ENCODE assay signal across 2 cellular contexts in the genomic region with DNA sequence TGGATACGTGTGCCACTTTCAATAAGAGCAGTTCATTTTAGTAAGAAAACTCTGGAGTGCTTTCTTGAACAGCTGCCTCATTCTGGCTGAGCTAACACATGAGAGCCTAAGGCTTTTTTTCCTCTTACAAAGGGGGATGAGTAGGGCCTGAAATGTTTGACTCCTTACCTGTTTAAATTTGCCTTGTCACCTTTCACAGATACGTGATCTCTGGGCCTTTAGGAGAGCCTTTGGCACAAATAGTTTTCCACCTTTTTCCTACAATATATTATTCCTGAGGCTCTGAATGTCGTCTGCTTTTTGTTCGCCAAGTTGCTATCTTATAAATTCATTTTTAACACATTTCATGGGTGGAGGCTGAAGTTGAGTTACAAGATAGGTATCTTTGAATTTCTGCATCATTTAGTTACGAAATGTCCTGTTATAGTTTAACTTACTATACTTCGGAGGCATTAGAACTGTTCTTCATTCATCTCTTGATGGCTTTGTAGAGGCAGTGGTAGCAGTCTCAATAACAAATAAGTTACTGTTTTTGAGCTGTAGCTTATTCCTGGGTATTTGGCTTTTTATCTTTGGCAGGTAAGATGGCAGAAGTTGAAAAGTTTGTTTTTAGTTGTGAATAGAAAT.
TF ChIP-seq lines count a peak whose summit lies in the region.

No MANE protein-coding gene starts in this region.

TF ChIP-seq in HEK293, 187 proteins besides CTCF, POLR2A, EP300 and RAD21:
- TF ChIP-seq ZBTB7A (tag by site-specific recombination; IDR thresholded peaks at IDR 0.05; ENCODE audit: low read depth): no peak
- peak; percentile 58 for TF ChIP-seq ZNF146 (tag by site-specific recombination; IDR thresholded peaks at IDR 0.05)
- no peak for TF ChIP-seq ZBTB11 (tag by site-specific recombination; conservative IDR thresholded peaks at IDR 0.05; ENCODE audit: low read depth)
- TF ChIP-seq ZNF621 (tag by site-specific recombination; IDR thresholded peaks at IDR 0.05): no peak
- TF ChIP-seq TRIM28 (IDR thresholded peaks at IDR 0.05; ENCODE audit: borderline replicate concordance, low read length): no peak
- no peak for TF ChIP-seq ZNF488 (tag by site-specific recombination; IDR thresholded peaks at IDR 0.05)

TF ChIP-seq in GM12878, 131 proteins besides CTCF, POLR2A, EP300 and RAD21:
- TF ChIP-seq ZZZ3 (IDR thresholded peaks at IDR 0.05; ENCODE audit: control insufficient read depth, insufficient read length, low read depth) (no peak), ZNF687 (IDR thresholded peaks at IDR 0.05) (no peak), MYC (IDR thresholded peaks at IDR 0.05; ENCODE audit: insufficient read depth, insufficient read length, insufficient replicate concordance, low read length, severe bottlenecking) (no peak), TCF7 (IDR thresholded peaks at IDR 0.05; ENCODE audit: borderline replicate concordance) (no peak), RB1 (IDR thresholded peaks at IDR 0.05; ENCODE audit: borderline replicate concordance) (no peak), KLF5 (IDR thresholded peaks at IDR 0.05; ENCODE audit: partially characterized antibody) (no peak), RCOR1 (conservative IDR thresholded peaks at IDR 0.05; ENCODE audit: low read depth, low read length) (no peak), ATF7 (IDR thresholded peaks at IDR 0.05; ENCODE audit: low read depth) (no peak), ESRRA (IDR thresholded peaks at IDR 0.05; ENCODE audit: low read length) (no peak), FOXM1 (IDR thresholded peaks at IDR 0.05; ENCODE audit: low read depth, low read length) (no peak), SMAD5 (IDR thresholded peaks at IDR 0.05; ENCODE audit: low read depth) (no peak), ETV6 (conservative IDR thresholded peaks at IDR 0.05 in 1 of 2, IDR thresholded peaks at IDR 0.05 in 1 of 2; ENCODE audit: borderline replicate concordance in 1 of 2, low read depth in 1 of 2) (no peak)
- TF ChIP-seq, protein P1, sequence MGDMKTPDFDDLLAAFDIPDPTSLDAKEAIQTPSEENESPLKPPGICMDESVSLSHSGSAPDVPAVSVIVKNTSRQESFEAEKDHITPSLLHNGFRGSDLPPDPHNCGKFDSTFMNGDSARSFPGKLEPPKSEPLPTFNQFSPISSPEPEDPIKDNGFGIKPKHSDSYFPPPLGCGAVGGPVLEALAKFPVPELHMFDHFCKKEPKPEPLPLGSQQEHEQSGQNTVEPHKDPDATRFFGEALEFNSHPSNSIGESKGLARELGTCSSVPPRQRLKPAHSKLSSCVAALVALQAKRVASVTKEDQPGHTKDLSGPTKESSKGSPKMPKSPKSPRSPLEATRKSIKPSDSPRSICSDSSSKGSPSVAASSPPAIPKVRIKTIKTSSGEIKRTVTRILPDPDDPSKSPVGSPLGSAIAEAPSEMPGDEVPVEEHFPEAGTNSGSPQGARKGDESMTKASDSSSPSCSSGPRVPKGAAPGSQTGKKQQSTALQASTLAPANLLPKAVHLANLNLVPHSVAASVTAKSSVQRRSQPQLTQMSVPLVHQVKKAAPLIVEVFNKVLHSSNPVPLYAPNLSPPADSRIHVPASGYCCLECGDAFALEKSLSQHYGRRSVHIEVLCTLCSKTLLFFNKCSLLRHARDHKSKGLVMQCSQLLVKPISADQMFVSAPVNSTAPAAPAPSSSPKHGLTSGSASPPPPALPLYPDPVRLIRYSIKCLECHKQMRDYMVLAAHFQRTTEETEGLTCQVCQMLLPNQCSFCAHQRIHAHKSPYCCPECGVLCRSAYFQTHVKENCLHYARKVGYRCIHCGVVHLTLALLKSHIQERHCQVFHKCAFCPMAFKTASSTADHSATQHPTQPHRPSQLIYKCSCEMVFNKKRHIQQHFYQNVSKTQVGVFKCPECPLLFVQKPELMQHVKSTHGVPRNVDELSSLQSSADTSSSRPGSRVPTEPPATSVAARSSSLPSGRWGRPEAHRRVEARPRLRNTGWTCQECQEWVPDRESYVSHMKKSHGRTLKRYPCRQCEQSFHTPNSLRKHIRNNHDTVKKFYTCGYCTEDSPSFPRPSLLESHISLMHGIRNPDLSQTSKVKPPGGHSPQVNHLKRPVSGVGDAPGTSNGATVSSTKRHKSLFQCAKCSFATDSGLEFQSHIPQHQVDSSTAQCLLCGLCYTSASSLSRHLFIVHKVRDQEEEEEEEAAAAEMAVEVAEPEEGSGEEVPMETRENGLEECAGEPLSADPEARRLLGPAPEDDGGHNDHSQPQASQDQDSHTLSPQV (IDR thresholded peaks at IDR 0.05): no peak
